11 cellular contexts compared by ENCODE assay signal in the genomic region with DNA sequence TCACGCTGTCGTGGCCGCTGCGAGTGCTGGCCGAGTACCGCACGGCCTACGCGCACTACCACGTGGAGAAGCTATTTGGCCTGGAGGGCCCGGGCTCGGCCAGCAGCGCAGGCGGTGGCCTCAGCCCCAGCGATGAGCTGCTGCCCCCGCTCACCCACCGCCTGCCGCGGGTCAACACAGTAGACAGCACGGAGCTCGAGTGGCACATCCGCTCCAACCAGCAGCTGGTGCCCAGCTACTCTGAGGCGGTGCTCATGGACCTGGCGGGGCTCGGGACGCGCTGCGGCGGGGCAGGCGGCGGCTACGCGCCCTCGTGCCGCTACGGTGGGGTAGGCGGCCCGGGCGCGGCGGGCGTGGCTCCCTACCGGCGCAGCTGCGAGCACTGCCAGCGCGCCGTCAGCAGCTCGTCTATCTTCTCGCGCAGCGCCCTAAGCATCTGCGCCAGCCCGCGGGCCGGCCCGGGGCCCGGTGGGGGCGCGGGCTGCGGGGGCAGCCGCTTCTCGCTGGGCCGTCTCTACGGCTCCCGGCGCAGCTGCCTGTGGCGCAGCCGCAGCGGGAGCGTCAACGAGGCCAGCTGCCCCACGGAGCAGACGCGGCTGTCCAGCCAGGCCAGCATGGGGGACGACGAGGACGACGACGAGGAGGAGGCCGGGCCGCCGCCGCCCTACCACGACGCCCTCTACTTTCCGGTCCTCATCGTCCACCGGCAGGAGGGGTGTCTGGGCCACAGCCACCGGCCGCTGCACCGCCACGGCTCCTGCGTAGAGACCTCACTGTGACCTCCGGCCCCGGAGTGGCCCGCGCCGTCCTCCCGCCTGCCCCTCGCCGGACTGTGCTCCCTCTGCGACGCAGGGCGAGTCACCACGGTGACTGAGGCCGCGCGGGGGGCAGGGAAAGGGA. TPM values are rescaled to one million over a fixed set of nuclear protein-coding genes. Genes with fewer than 3 reads are reported as not detected.
DNase-seq lines count a peak whose midpoint lies in the region; ATAC-seq and TF ChIP-seq lines count a peak whose summit lies in the region.
"Had no signal": no experiment of that assay in that cellular context is flagged by ENCODE, and none has a peak within 500 bp of the region (broad histone marks: within the 10 kb centered on the region; RNA-seq: fewer than 3 reads in every experiment).

No MANE protein-coding gene starts in this region.

- H3K9me3 Mint-ChIP-seq in activated T-helper 1 cell treated with anti-CD3 and anti-CD28 coated beads, Interleukin-12 subunit alpha, Interleukin-12 subunit beta, Interleukin-2, Interleukin-4 antibody, amounts not matched to agents 30 ng/mL and 10 ng/mL and 1 ng/mL, durations not matched to agents 14 hours and 24 hours and 36 hours = no peaks in the 10 kb centered on the region

- TF ChIP-seq CTCF in VCaP (conservative IDR thresholded peaks at IDR 0.05) (no peak), foreskin keratinocyte (conservative IDR thresholded peaks at IDR 0.05) (no peak)

- H3K27ac ChIP-seq in VCaP = peak overlapping the region; percentile 16; the same call in 1 of the 2 replicates
- no peak overlapping the region for H3K27ac ChIP-seq in foreskin keratinocyte

- H3K36me3 Mint-ChIP-seq in activated T-helper 1 cell treated with anti-CD3 and anti-CD28 coated beads, Interleukin-12 subunit alpha, Interleukin-12 subunit beta, Interleukin-2, Interleukin-4 antibody, amounts not matched to agents 30 ng/mL and 10 ng/mL and 1 ng/mL, durations not matched to agents 14 hours and 24 hours and 36 hours (ENCODE audit: low read depth) = no peaks in the 10 kb centered on the region

- peaks cover 55% of the 10 kb centered on the region for H3K27me3 Mint-ChIP-seq in activated T-helper 1 cell treated with anti-CD3 and anti-CD28 coated beads, Interleukin-12 subunit alpha, Interleukin-12 subunit beta, Interleukin-2, Interleukin-4 antibody, amounts not matched to agents 30 ng/mL and 10 ng/mL and 1 ng/mL, durations not matched to agents 14 hours and 24 hours and 36 hours (ENCODE audit: insufficient read depth)

- H3K27me3 ChIP-seq in foreskin keratinocyte = peaks cover 88% of the 10 kb centered on the region

- peak; percentile 51 for ATAC-seq in foreskin keratinocyte

- intact Hi-C loops in activated T-helper 1 cell treated with anti-CD3 and anti-CD28 coated beads, Interleukin-12 subunit alpha, Interleukin-12 subunit beta, Interleukin-2, Interleukin-4 antibody, amounts not matched to agents 30 ng/mL and 10 ng/mL and 1 ng/mL, durations not matched to agents 14 hours and 24 hours and 36 hours (cut with micrococcal nuclease) = no loop called here

- H3K4me1 ChIP-seq in foreskin keratinocyte = no peaks in the 10 kb centered on the region

- no peak overlapping the region for H3K4me3 Mint-ChIP-seq in activated T-helper 1 cell treated with anti-CD3 and anti-CD28 coated beads, Interleukin-12 subunit alpha, Interleukin-12 subunit beta, Interleukin-2, Interleukin-4 antibody, amounts not matched to agents 30 ng/mL and 10 ng/mL and 1 ng/mL, durations not matched to agents 14 hours and 24 hours and 36 hours

- peak; percentile 61 for DNase-seq in ELF-1 (ENCODE audit: low read depth, low spot score)
- DNase-seq in foreskin keratinocyte = no peak
- DNase-seq in retina = peak; percentile 72
- DNase-seq in COR-L47 (lab: John Stamatoyannopoulos, UW) = no peak
- DNase-seq in NCI-H526 treated with DMSO at 0.1 percent for 48 hours (lab: John Stamatoyannopoulos, UW) = no peak
- DNase-seq in activated T-helper 1 cell treated with anti-CD3 and anti-CD28 coated beads, Interleukin-12 subunit alpha, Interleukin-12 subunit beta, Interleukin-2, Interleukin-4 antibody, amounts not matched to agents 30 ng/mL and 10 ng/mL and 1 ng/mL, durations not matched to agents 14 hours and 24 hours and 36 hours (ENCODE audit: low spot score) = no peak
- DNase-seq in HK-2 (ENCODE audit: unreplicated experiment) = no peak
- DNase-seq: stimulated activated naive CD4-positive, alpha-beta T cell treated with Interleukin-2 at 50 U/mL for 16 hours had no signal

- H3K4me1 Mint-ChIP-seq in activated T-helper 1 cell treated with anti-CD3 and anti-CD28 coated beads, Interleukin-12 subunit alpha, Interleukin-12 subunit beta, Interleukin-2, Interleukin-4 antibody, amounts not matched to agents 30 ng/mL and 10 ng/mL and 1 ng/mL, durations not matched to agents 14 hours and 24 hours and 36 hours (ENCODE audit: low read depth) = no peaks in the 10 kb centered on the region

- H3K27ac Mint-ChIP-seq in activated T-helper 1 cell treated with anti-CD3 and anti-CD28 coated beads, Interleukin-12 subunit alpha, Interleukin-12 subunit beta, Interleukin-2, Interleukin-4 antibody, amounts not matched to agents 30 ng/mL and 10 ng/mL and 1 ng/mL, durations not matched to agents 14 hours and 24 hours and 36 hours = no peak overlapping the region

RNA-seq across cellular contexts. Expression of gene TMEM151B, which starts 5.7 kb away (rescaled TPM):
- total RNA-seq in foreskin keratinocyte = under 0.01 TPM in 1 of 2 replicates, not detected in the other
- polyA plus RNA-seq in foreskin keratinocyte = 0.01 TPM in 1 of 2 replicates, not detected in the other
- 0.29 TPM in 1 of 2 replicates, not detected in the other for total RNA-seq in activated T-helper 1 cell treated with anti-CD3 and anti-CD28 coated beads, Interleukin-12 subunit alpha, Interleukin-12 subunit beta, Interleukin-2, Interleukin-4 antibody, amounts not matched to agents 30 ng/mL and 10 ng/mL and 1 ng/mL, durations not matched to agents 14 hours and 24 hours and 36 hours
- total RNA-seq: HT1080, osteocyte had no signal

RNA-seq across cellular contexts. Expression of gene NFKBIE, which starts 10.6 kb away (rescaled TPM):
- 15.8 and 16.8 TPM in 2 replicates for total RNA-seq in foreskin keratinocyte
- 16.9 and 18.7 TPM in 2 replicates for polyA plus RNA-seq in foreskin keratinocyte
- 23.2 and 29.0 TPM in 2 replicates for total RNA-seq in activated T-helper 1 cell treated with anti-CD3 and anti-CD28 coated beads, Interleukin-12 subunit alpha, Interleukin-12 subunit beta, Interleukin-2, Interleukin-4 antibody, amounts not matched to agents 30 ng/mL and 10 ng/mL and 1 ng/mL, durations not matched to agents 14 hours and 24 hours and 36 hours

RNA-seq across cellular contexts. Expression of gene SLC35B2, which starts 18.7 kb away (rescaled TPM):
- 76.7 and 77.0 TPM in 2 replicates for total RNA-seq in foreskin keratinocyte
- 72.9 and 79.6 TPM in 2 replicates for polyA plus RNA-seq in foreskin keratinocyte
- 29.2 and 30.1 TPM in 2 replicates for total RNA-seq in activated T-helper 1 cell treated with anti-CD3 and anti-CD28 coated beads, Interleukin-12 subunit alpha, Interleukin-12 subunit beta, Interleukin-2, Interleukin-4 antibody, amounts not matched to agents 30 ng/mL and 10 ng/mL and 1 ng/mL, durations not matched to agents 14 hours and 24 hours and 36 hours

RNA-seq across cellular contexts. Expression of gene HSP90AB1, which starts 29.1 kb away (rescaled TPM):
- total RNA-seq in foreskin keratinocyte = 1,007 and 1,222 TPM in 2 replicates
- polyA plus RNA-seq in foreskin keratinocyte = 607 and 798 TPM in 2 replicates
- total RNA-seq in activated T-helper 1 cell treated with anti-CD3 and anti-CD28 coated beads, Interleukin-12 subunit alpha, Interleukin-12 subunit beta, Interleukin-2, Interleukin-4 antibody, amounts not matched to agents 30 ng/mL and 10 ng/mL and 1 ng/mL, durations not matched to agents 14 hours and 24 hours and 36 hours = 2,065 and 2,095 TPM in 2 replicates

RNA-seq across cellular contexts. Expression of gene AARS2, which starts 37.1 kb away (rescaled TPM):
- 17.8 and 21.5 TPM in 2 replicates for total RNA-seq in foreskin keratinocyte
- 7.7 and 9.3 TPM in 2 replicates for polyA plus RNA-seq in foreskin keratinocyte
- total RNA-seq in activated T-helper 1 cell treated with anti-CD3 and anti-CD28 coated beads, Interleukin-12 subunit alpha, Interleukin-12 subunit beta, Interleukin-2, Interleukin-4 antibody, amounts not matched to agents 30 ng/mL and 10 ng/mL and 1 ng/mL, durations not matched to agents 14 hours and 24 hours and 36 hours = 22.2 and 23.0 TPM in 2 replicates

Comparison
In these comparisons a context has a peak if more than half of its experiments do, and no peak if none do; other contexts are left out.
1. DNase-seq: peak in ELF-1 (single experiment) and retina (single experiment); none in foreskin keratinocyte (0 of 2), COR-L47 (single experiment), NCI-H526 treated with DMSO at 0.1 percent for 48 hours (single experiment), activated T-helper 1 cell treated with anti-CD3 and anti-CD28 coated beads, Interleukin-12 subunit alpha, Interleukin-12 subunit beta, Interleukin-2, Interleukin-4 antibody, amounts not matched to agents 30 ng/mL and 10 ng/mL and 1 ng/mL, durations not matched to agents 14 hours and 24 hours and 36 hours (single experiment) and HK-2 (single experiment).